8 cellular contexts compared by ENCODE assay signal in the genomic region with DNA sequence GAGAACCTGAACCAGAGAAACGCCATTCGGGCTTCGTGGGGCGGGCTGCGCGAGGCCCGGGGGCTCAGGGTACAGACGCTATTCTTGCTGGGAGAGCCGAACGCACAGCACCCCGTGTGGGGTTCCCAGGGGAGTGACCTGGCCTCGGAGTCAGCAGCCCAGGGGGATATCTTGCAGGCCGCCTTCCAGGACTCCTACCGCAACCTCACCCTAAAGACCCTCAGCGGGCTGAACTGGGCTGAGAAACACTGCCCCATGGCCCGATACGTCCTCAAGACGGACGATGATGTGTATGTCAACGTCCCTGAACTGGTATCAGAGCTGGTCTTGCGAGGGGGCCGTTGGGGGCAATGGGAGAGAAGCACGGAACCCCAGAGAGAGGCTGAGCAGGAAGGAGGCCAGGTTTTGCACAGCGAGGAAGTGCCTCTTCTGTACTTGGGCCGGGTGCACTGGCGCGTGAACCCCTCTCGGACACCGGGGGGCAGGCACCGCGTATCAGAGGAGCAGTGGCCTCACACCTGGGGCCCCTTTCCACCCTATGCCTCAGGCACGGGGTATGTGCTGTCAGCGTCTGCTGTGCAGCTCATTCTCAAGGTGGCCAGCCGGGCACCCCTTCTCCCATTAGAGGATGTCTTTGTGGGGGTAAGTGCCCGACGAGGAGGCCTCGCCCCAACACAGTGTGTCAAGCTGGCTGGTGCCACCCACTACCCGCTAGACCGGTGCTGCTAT. TPM values are rescaled to one million over a fixed set of nuclear protein-coding genes. Genes with fewer than 3 reads are reported as not detected.
DNase-seq lines count a peak whose midpoint lies in the region; ATAC-seq and TF ChIP-seq lines count a peak whose summit lies in the region.

No MANE protein-coding gene starts in this region.

- H4K20me1 ChIP-seq in SK-N-SH (ENCODE audit: insufficient read depth) = peaks cover 41% of the 10 kb centered on the region

- no peak overlapping the region for H3K9ac ChIP-seq in SK-N-SH

- no peaks in the 10 kb centered on the region for H3K9me2 ChIP-seq in SK-N-SH

- 84% methylated on average over 26 of the region's 39 CpGs for WGBS in SK-N-SH (ENCODE audit: low lambda C conversion rate)

- H3F3A ChIP-seq in SK-N-SH (replicated peaks; ENCODE audit: insufficient read depth) = peaks cover 75% of the 10 kb centered on the region

- peak overlapping the region; percentile 94; the same call in 1 of the 2 replicates for H3K4me2 ChIP-seq in SK-N-SH

- H3K79me2 ChIP-seq in SK-N-SH (ENCODE audit: insufficient read depth) = peaks cover 34% of the 10 kb centered on the region

- POLR2A ChIA-PET in SK-N-SH (lab: Yijun Ruan, JAX) = interaction anchor here (0.6 to 2.9 kb wide), 12 partner anchors 12 to 308 kb away, joined by 3 to 58 read pairs (median 6); a partner anchor contains a TSS

- no peak for TF ChIP-seq POLR2A in uterus (IDR thresholded peaks at IDR 0.05)

- no peak for TF ChIP-seq EP300 in SK-N-SH (IDR thresholded peaks at IDR 0.05; ENCODE audit: borderline replicate concordance in 1 of 2, low read depth in 1 of 2, low read length in 1 of 2)

- TF ChIP-seq RAD21 in SK-N-SH (IDR thresholded peaks at IDR 0.05; ENCODE audit: low read length) = peak; percentile 32

- DNase-seq in Right ventricle myocardium inferior (ENCODE audit: missing footprints) = peak; percentile 56
- DNase-seq in cardiac septum (ENCODE audit: low spot score) = no peak
- DNase-seq in SK-N-SH = peak; percentile 69
- DNase-seq in coronary artery (ENCODE audit: low spot score) = no peak
- no peak for DNase-seq in uterus
- no peak for DNase-seq in T-helper 9 cell
- no peak for DNase-seq in NCI-H1436 (lab: John Stamatoyannopoulos, UW)

- no peak for ATAC-seq in Right ventricle myocardium inferior

- H3K9me3 ChIP-seq in SK-N-SH = no peaks in the 10 kb centered on the region
- H3K9me3 ChIP-seq in mononuclear cell (ENCODE audit: low read depth, low read length) = no peaks in the 10 kb centered on the region
- no peaks in the 10 kb centered on the region for H3K9me3 ChIP-seq in uterus

- H3K27me3 ChIP-seq in SK-N-SH (ENCODE audit: insufficient read depth) (no peaks in the 10 kb centered on the region), mononuclear cell (ENCODE audit: insufficient read depth, low read length) (no peaks in the 10 kb centered on the region), uterus (no peaks in the 10 kb centered on the region)

- H3K36me3 ChIP-seq in SK-N-SH (replicated peaks in 1 of 2; ENCODE audit: control insufficient read depth in 1 of 2, insufficient read depth in 2 of 2, low read length in 1 of 2) = peaks cover 42 to 69% of the 10 kb centered on the region in 2 experiments
- H3K36me3 ChIP-seq in uterus = no peaks in the 10 kb centered on the region

- H3K4me1 ChIP-seq in SK-N-SH (ENCODE audit: control insufficient read depth in 1 of 2, insufficient read depth in 2 of 2, low read depth in 1 of 2, low read length in 1 of 2) (peaks cover 31 to 36% of the 10 kb centered on the region in 2 experiments; a peak in 3 of 4 replicates), mononuclear cell (ENCODE audit: insufficient read depth, low read length) (peaks cover 69% of the 10 kb centered on the region), uterus (peaks cover 3 to 5% of the 10 kb centered on the region in 2 donors)

- TF ChIP-seq CTCF in SK-N-SH (IDR thresholded peaks at IDR 0.05) (no peak; the same call in 1 of the 2 replicates), coronary artery (IDR thresholded peaks at IDR 0.05) (no peak), uterus (IDR thresholded peaks at IDR 0.05) (no peak)

- H2AFZ ChIP-seq in SK-N-SH (ENCODE audit: low read depth) = no peak overlapping the region

- peak overlapping the region; percentile 67 to 86 for H3K27ac ChIP-seq in SK-N-SH (ENCODE audit: low read depth in 2 of 2, low read length in 1 of 2)
- H3K27ac ChIP-seq in coronary artery = peak overlapping the region; percentile 83 to 93
- peak overlapping the region; percentile 82 to 88 for H3K27ac ChIP-seq in uterus

- intact Hi-C loops in Right ventricle myocardium inferior (cut with DNase I) (no loop called here), cardiac septum (cut with DNase I) (loop anchor here (1.0 kb wide), 1 partner anchor 21 kb away; no protein-coding TSS in a partner anchor), uterus (cut with DNase I; ENCODE audit: low total_unique reads) (no loop called here)

- H3K4me3 ChIP-seq in SK-N-SH (ENCODE audit: low read depth in 2 of 2, low read length in 1 of 2) (peak overlapping the region in 1 of 2 experiments; percentile 49; a peak in 2 of 4 replicates), coronary artery (peak overlapping the region; percentile 84), mononuclear cell (ENCODE audit: low read length) (peak overlapping the region; percentile 75), uterus (peak overlapping the region; percentile 45 to 49)

- CTCF ChIA-PET in SK-N-SH (lab: Yijun Ruan, JAX) = interaction anchor here (0.8 to 4.9 kb wide), 18 partner anchors 9 to 148 kb away, joined by 3 to 49 read pairs (median 4); a partner anchor contains a TSS

TF ChIP-seq in SK-N-SH, 30 proteins besides CTCF, POLR2A, EP300 and RAD21:
- TF ChIP-seq EZH2phosphoT487 (IDR thresholded peaks at IDR 0.05; ENCODE audit: borderline replicate concordance, low read depth) (no peak), GATA2 (CRISPR knock-in tag; IDR thresholded peaks at IDR 0.05) (no peak), SMC3 (IDR thresholded peaks at IDR 0.05; ENCODE audit: low read depth, low read length) (0 out of 2 replicates have a peak, but pooled peaks have one; percentile 6), SIN3A (IDR thresholded peaks at IDR 0.05; ENCODE audit: borderline replicate concordance, low read depth, low read length) (0 out of 2 replicates have a peak, but pooled peaks have one; percentile 17)
- TF ChIP-seq, protein P1, sequence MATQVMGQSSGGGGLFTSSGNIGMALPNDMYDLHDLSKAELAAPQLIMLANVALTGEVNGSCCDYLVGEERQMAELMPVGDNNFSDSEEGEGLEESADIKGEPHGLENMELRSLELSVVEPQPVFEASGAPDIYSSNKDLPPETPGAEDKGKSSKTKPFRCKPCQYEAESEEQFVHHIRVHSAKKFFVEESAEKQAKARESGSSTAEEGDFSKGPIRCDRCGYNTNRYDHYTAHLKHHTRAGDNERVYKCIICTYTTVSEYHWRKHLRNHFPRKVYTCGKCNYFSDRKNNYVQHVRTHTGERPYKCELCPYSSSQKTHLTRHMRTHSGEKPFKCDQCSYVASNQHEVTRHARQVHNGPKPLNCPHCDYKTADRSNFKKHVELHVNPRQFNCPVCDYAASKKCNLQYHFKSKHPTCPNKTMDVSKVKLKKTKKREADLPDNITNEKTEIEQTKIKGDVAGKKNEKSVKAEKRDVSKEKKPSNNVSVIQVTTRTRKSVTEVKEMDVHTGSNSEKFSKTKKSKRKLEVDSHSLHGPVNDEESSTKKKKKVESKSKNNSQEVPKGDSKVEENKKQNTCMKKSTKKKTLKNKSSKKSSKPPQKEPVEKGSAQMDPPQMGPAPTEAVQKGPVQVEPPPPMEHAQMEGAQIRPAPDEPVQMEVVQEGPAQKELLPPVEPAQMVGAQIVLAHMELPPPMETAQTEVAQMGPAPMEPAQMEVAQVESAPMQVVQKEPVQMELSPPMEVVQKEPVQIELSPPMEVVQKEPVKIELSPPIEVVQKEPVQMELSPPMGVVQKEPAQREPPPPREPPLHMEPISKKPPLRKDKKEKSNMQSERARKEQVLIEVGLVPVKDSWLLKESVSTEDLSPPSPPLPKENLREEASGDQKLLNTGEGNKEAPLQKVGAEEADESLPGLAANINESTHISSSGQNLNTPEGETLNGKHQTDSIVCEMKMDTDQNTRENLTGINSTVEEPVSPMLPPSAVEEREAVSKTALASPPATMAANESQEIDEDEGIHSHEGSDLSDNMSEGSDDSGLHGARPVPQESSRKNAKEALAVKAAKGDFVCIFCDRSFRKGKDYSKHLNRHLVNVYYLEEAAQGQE (IDR thresholded peaks at IDR 0.05; ENCODE audit: low read depth, low read length) = no peak
TF ChIP-seq in SK-N-SH: peak in this region for 2.

RNA-seq across cellular contexts. Expression of a gene that starts 0.9 kb away (rescaled TPM):
- total RNA-seq in Right ventricle myocardium inferior (8.5 TPM), cardiac septum (9.3 TPM), mononuclear cell (11.1 TPM), uterus (10 to 100 TPM in 3 of 4 donors, 1 to 10 TPM in 1; 5.5 to 15.9 (median 14.3) TPM)
- polyA plus RNA-seq in SK-N-SH (2012; rRNA removed) = 0.55 and 0.56 TPM in 2 replicates
- 0.27 and 0.42 TPM in 2 replicates for polyA plus RNA-seq in SK-N-SH (2012; cell fraction: cytosol; rRNA removed)
- 0.38 TPM in 2 replicates for polyA plus RNA-seq in SK-N-SH (2012; cell fraction: nucleus; rRNA removed)

RNA-seq across cellular contexts. Expression of a gene that starts 6.0 kb away (rescaled TPM):
- total RNA-seq in Right ventricle myocardium inferior (1,075 TPM), cardiac septum (753 TPM), mononuclear cell (4,638 TPM), uterus (1,000 to 10,000 TPM; 2,386 to 5,510 (median 4,061) TPM)
- 12,112 and 13,423 TPM in 2 replicates for polyA plus RNA-seq in SK-N-SH (2012; rRNA removed)
- polyA plus RNA-seq in SK-N-SH (2012; cell fraction: cytosol; rRNA removed) = 12,756 and 13,510 TPM in 2 replicates
- 3,736 and 4,039 TPM in 2 replicates for polyA plus RNA-seq in SK-N-SH (2012; cell fraction: nucleus; rRNA removed)

RNA-seq across cellular contexts. Expression of a gene that starts 6.2 kb away (rescaled TPM):
- total RNA-seq in Right ventricle myocardium inferior = 31.4 TPM
- total RNA-seq in cardiac septum = 32.5 TPM
- 74.0 and 90.7 TPM in 2 replicates for polyA plus RNA-seq in SK-N-SH (2012; rRNA removed)
- polyA plus RNA-seq in SK-N-SH (2012; cell fraction: cytosol; rRNA removed) = 23.9 and 31.7 TPM in 2 replicates
- polyA plus RNA-seq in SK-N-SH (2012; cell fraction: nucleus; rRNA removed) = 206 and 352 TPM in 2 replicates
- total RNA-seq in mononuclear cell = 27.8 TPM
- total RNA-seq in uterus = 10 to 100 TPM; 12.8 to 58.4 (median 37.5) TPM

RNA-seq across cellular contexts. Expression of a gene that starts 11.2 kb away (rescaled TPM):
- total RNA-seq in Right ventricle myocardium inferior = 15.9 TPM
- 18.8 TPM for total RNA-seq in cardiac septum
- 153 and 172 TPM in 2 replicates for polyA plus RNA-seq in SK-N-SH (2012; rRNA removed)
- polyA plus RNA-seq in SK-N-SH (2012; cell fraction: cytosol; rRNA removed) = 76.0 and 91.7 TPM in 2 replicates
- polyA plus RNA-seq in SK-N-SH (2012; cell fraction: nucleus; rRNA removed) = 421 and 466 TPM in 2 replicates
- total RNA-seq in mononuclear cell = 19.4 TPM
- 10 to 100 TPM; 17.9 to 60.3 (median 31.7) TPM for total RNA-seq in uterus

RNA-seq across cellular contexts. Expression of a gene that starts 11.6 kb away (rescaled TPM):
- total RNA-seq in Right ventricle myocardium inferior (57.8 TPM), cardiac septum (35.1 TPM), mononuclear cell (11.1 TPM), uterus (10 to 100 TPM; 13.6 to 33.5 (median 21.6) TPM)
- 182 and 213 TPM in 2 replicates for polyA plus RNA-seq in SK-N-SH (2012; rRNA removed)
- polyA plus RNA-seq in SK-N-SH (2012; cell fraction: cytosol; rRNA removed) = 233 and 285 TPM in 2 replicates
- 113 and 143 TPM in 2 replicates for polyA plus RNA-seq in SK-N-SH (2012; cell fraction: nucleus; rRNA removed)

Comparison
In these comparisons a context has a peak if more than half of its experiments do, and no peak if none do; other contexts are left out.
1. DNase-seq: peak in Right ventricle myocardium inferior (single experiment) and SK-N-SH (single experiment); none in cardiac septum (single experiment), coronary artery (single experiment), uterus (0 of 2), T-helper 9 cell (single experiment) and NCI-H1436 (single experiment).
2. Peak in every context shown above with its lines, with median percentiles within 50 percentile points of each other: H3K27ac ChIP-seq.